In genomic region chr9:69379250-69379982, GRCh38 we compare ENCODE assay signal across 12 cellular contexts. TPM values are rescaled to one million over a fixed set of nuclear protein-coding genes. Genes with fewer than 3 reads are reported as not detected.
DNase-seq lines count a peak whose midpoint lies in the region; ATAC-seq and TF ChIP-seq lines count a peak whose summit lies in the region.
"Had no signal": no experiment of that assay in that cellular context is flagged by ENCODE, and none has a peak within 500 bp of the region (broad histone marks: within the 10 kb centered on the region; RNA-seq: fewer than 3 reads in every experiment).

No MANE protein-coding gene starts in this region.

- no peaks in the 10 kb centered on the region for H3K9me3 ChIP-seq in thyroid gland

- 79 to 87% methylated on average over 9 of the region's 9 CpGs for WGBS in thyroid gland, 2 donors

- TF ChIP-seq CTCF in thyroid gland (IDR thresholded peaks at IDR 0.05) = no peak

- no peak overlapping the region for H3K4me3 ChIP-seq in thyroid gland (replicated peaks in 1 of 3)

- peaks cover 13 to 25% of the 10 kb centered on the region in 2 donors for H3K36me3 ChIP-seq in thyroid gland

- no peaks in the 10 kb centered on the region for H3K27me3 ChIP-seq in thyroid gland

- intact Hi-C loops in thyroid gland (cut with DNase I) = no loop called here

- peak overlapping the region in 2 of 3 donors; percentile 8 to 58 for H3K27ac ChIP-seq in thyroid gland
- H3K27ac ChIP-seq: 22Rv1 had no signal

- DNase-seq in DMS 273 (lab: John Stamatoyannopoulos, UW; ENCODE audit: unreplicated experiment) (peak; percentile 15), DMS 273 treated with DMSO at 0.1 percent for 48 hours (lab: John Stamatoyannopoulos, UW) (no peak), dermis blood vessel endothelial cell (peak; percentile 79), left kidney (ENCODE audit: low read depth, low spot score) (peak; percentile 21), thyroid gland (no peak), amniotic stem cell (lab: John Stamatoyannopoulos, UW) (no peak), activated gamma-delta T cell (lab: John Stamatoyannopoulos, UW) (no peak)
- DNase-seq: activated CD4-positive, CD25-positive, alpha-beta regulatory T cell; hypothalamus; NCI-H1105 treated with DMSO at 0.1 percent for 48 hours had no signal

- ATAC-seq in HG03045 (IDR thresholded peaks at IDR 0.05; ENCODE audit: unreplicated experiment) = no peak

- no peak for TF ChIP-seq POLR2A in thyroid gland (IDR thresholded peaks at IDR 0.05)

- H3K4me1 ChIP-seq in thyroid gland = peaks cover 28 to 54% of the 10 kb centered on the region in 2 donors

RNA-seq across cellular contexts. Expression of gene ENTREP1, which starts 54.4 kb away (rescaled TPM):
- total RNA-seq in dermis blood vessel endothelial cell (6.6 and 8.0 TPM in 2 replicates), thyroid gland (100 to 1,000 TPM in 3 of 4 donors, 10 to 100 TPM in 1; 88.1 to 127 (median 117) TPM)

Comparison
In these comparisons a context has a peak if more than half of its experiments do, and no peak if none do; other contexts are left out.
1. DNase-seq: peak in DMS 273 (single experiment), dermis blood vessel endothelial cell (single experiment) and left kidney (single experiment); none in DMS 273 treated with DMSO at 0.1 percent for 48 hours (single experiment), thyroid gland (0 of 2), amniotic stem cell (single experiment) and activated gamma-delta T cell (single experiment).